8 cellular contexts compared by ENCODE assay signal in the genomic region with DNA sequence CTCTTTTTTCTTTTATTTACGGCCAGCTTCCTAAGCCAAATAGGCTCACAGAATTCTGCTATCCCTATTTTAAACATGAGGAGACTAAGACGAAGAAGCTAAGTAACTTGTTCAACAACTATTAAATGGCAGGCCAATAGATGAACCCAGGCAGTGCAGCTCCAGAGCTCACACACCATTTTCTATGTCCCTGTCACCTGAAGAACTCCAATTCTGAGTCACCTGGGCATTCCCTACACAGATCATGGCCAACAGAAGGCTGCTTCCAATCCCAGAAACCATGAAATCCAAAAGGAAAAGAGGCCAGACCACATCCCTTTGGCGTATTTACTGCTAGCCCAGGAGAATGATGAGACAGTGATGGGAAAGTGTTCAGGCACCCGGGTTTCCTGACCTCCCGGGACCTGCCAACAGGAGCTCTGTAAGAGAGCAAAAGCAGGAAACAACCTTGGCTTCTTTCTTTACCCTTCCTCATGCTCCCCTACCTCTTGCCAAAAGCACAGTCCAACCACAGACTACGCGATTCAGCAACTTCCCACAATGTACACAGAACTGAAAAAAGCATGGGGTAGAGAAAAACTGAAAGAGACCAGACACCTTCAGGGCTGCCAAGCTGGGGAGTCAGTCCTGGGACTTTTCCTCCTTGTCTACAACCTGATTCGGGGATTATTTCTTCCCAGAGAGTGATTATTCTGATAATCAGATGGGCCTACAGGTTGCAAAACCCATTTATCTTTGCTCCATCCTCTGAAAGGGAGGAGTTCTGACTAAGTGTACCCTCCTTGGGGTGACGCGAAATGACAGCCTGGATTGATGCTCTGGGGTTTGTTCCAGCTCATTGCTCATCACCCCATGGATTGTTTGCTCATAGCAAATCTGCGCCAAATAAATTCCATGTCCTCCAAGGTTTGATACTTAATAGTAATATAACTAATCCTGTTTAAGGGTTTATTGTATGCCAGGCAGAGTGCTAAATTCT.
DNase-seq lines count a peak whose midpoint lies in the region; ATAC-seq and TF ChIP-seq lines count a peak whose summit lies in the region.

No MANE protein-coding gene starts in this region.

- DNase-seq in ACHN (peak; percentile 97), RKO (ENCODE audit: low spot score) (peak; percentile 70), foreskin fibroblast (peak; percentile 87 to 92), cerebellar cortex (ENCODE audit: low spot score) (no peak), KG1 (lab: John Stamatoyannopoulos, UW) (no peak), hypothalamus (lab: John Stamatoyannopoulos, UW) (no peak)

- H3K4me3 ChIP-seq in foreskin fibroblast (ENCODE audit: low read depth in 1 of 2, low read length in 2 of 2): no peak overlapping the region

- in situ Hi-C loops in ACHN (cut with HindIII; ENCODE audit: low pct_ligation_motif_present, low pct_unique_long_range_greater_than_20kb, low sequenced_read_pairs): no loop called here

- no peak for TF ChIP-seq CTCF in foreskin fibroblast (IDR thresholded peaks at IDR 0.05; ENCODE audit: low read depth, low read length)

- ATAC-seq in GM21825 (IDR thresholded peaks at IDR 0.05; ENCODE audit: unreplicated experiment) (peak; percentile 49), GM21786 (IDR thresholded peaks at IDR 0.05; ENCODE audit: unreplicated experiment) (no peak)

Comparison
In these comparisons a context has a peak if more than half of its experiments do, and no peak if none do; other contexts are left out.
1. DNase-seq: peak in ACHN (single experiment), RKO (single experiment) and foreskin fibroblast (2 of 2); none in cerebellar cortex (single experiment), KG1 (single experiment) and hypothalamus (0 of 51).